8 cellular contexts compared by ENCODE assay signal in genomic region chr15:22979699-22980188, GRCh38. TPM values are rescaled to one million over a fixed set of nuclear protein-coding genes. Genes with fewer than 3 reads are reported as not detected.
DNase-seq lines count a peak whose midpoint lies in the region; ATAC-seq and TF ChIP-seq lines count a peak whose summit lies in the region.

No MANE protein-coding gene starts in this region.

- no peaks in the 10 kb centered on the region for H3K9me3 Mint-ChIP-seq in activated naive CD8-positive, alpha-beta T cell treated with anti-CD3 and anti-CD28 coated beads for 36 hours

- H3K9me3 ChIP-seq in left ventricle myocardium inferior (replicated peaks) = no peaks in the 10 kb centered on the region
- no peaks in the 10 kb centered on the region for H3K9me3 ChIP-seq in psoas muscle

- intact Hi-C loops in left ventricle myocardium inferior (cut with micrococcal nuclease) = no loop called here
- intact Hi-C loops in psoas muscle (cut with DNase I) = loop anchor here in 1 of 2 donors (10.0 kb wide), 1 partner anchor 55 kb away; the partner anchor contains the start of gene TUBGCP5

- H3K79me2 ChIP-seq in KMS-11 (ENCODE audit: insufficient read depth, low read depth) = peaks cover 42% of the 10 kb centered on the region; the same call in 1 of the 2 replicates

- H3K9ac ChIP-seq in KMS-11 = peak overlapping the region; percentile 30; the same call in 1 of the 2 replicates

- H3K27ac ChIP-seq in KMS-11 (no peak overlapping the region), left ventricle myocardium inferior (replicated peaks) (peak overlapping the region; percentile 94), psoas muscle (peak overlapping the region; percentile 64)

- TF ChIP-seq CTCF in AG09309 (IDR thresholded peaks at IDR 0.05; ENCODE audit: control insufficient read depth, insufficient read depth, low read depth, low read length, missing control alignments) (no peak), KMS-11 (conservative IDR thresholded peaks at IDR 0.05; ENCODE audit: low read depth, low read length) (no peak), left ventricle myocardium inferior (IDR thresholded peaks at IDR 0.05; ENCODE audit: borderline replicate concordance) (no peak), psoas muscle (IDR thresholded peaks at IDR 0.05) (no peak)

- H3K4me2 ChIP-seq in KMS-11 = peak overlapping the region; percentile 64

- peak overlapping the region; percentile 82 for H2AFZ ChIP-seq in KMS-11 (ENCODE audit: low read depth)

- 0 to 1% (median 1%) methylated on average over 29 to 49 of the region's 49 CpGs for WGBS in psoas muscle, 3 donors

- H3K27me3 Mint-ChIP-seq in activated naive CD8-positive, alpha-beta T cell treated with anti-CD3 and anti-CD28 coated beads for 36 hours = peaks cover 28% of the 10 kb centered on the region

- ATAC-seq in psoas muscle = peak; percentile 22 to 46 (median 24)
- ATAC-seq in HG02884 (IDR thresholded peaks at IDR 0.05; ENCODE audit: unreplicated experiment) = no peak

- H3K36me3 ChIP-seq in KMS-11 (ENCODE audit: insufficient read depth) = no peaks in the 10 kb centered on the region
- no peaks in the 10 kb centered on the region for H3K36me3 ChIP-seq in left ventricle myocardium inferior
- no peaks in the 10 kb centered on the region for H3K36me3 ChIP-seq in psoas muscle (ENCODE audit: insufficient read depth in 1 of 2, low read depth in 1 of 2)

- H3K4me1 Mint-ChIP-seq in activated naive CD8-positive, alpha-beta T cell treated with anti-CD3 and anti-CD28 coated beads for 36 hours = peaks cover 13% of the 10 kb centered on the region

- peak overlapping the region; percentile 95 for H3K4me3 ChIP-seq in AG09309 (ENCODE audit: control insufficient read depth, low read depth, low read length)
- H3K4me3 ChIP-seq in KMS-11 (IDR thresholded peaks at IDR 0.05; ENCODE audit: insufficient read depth, low read depth, low read length) = no peak overlapping the region
- peak overlapping the region; percentile 94 for H3K4me3 ChIP-seq in left ventricle myocardium inferior
- peak overlapping the region; percentile 89 for H3K4me3 ChIP-seq in psoas muscle

- H3K27me3 ChIP-seq in KMS-11 (ENCODE audit: insufficient read depth, low read depth) (no peaks in the 10 kb centered on the region), left ventricle myocardium inferior (ENCODE audit: low read depth) (no peaks in the 10 kb centered on the region), psoas muscle (ENCODE audit: insufficient read depth in 3 of 3, low read length in 2 of 3) (no peaks in the 10 kb centered on the region)

- DNase-seq in AG09309 (ENCODE audit: low read depth) = no peak
- DNase-seq in GM19238 (ENCODE audit: insufficient read length, low spot score) = peak; percentile 48
- peak; percentile 6 for DNase-seq in activated naive CD8-positive, alpha-beta T cell treated with anti-CD3 and anti-CD28 coated beads for 36 hours
- no peak for DNase-seq in left ventricle myocardium inferior
- peak; percentile 41 to 61 for DNase-seq in psoas muscle
- DNase-seq in Ammon's horn (ENCODE audit: low spot score) = no peak

- H4K20me1 ChIP-seq in KMS-11 (ENCODE audit: insufficient read depth) = no peaks in the 10 kb centered on the region

- H3K27ac Mint-ChIP-seq in activated naive CD8-positive, alpha-beta T cell treated with anti-CD3 and anti-CD28 coated beads for 36 hours = peak overlapping the region; percentile 8

- H3K4me1 ChIP-seq in KMS-11 (ENCODE audit: low read depth, poor library complexity, severe bottlenecking) (peaks cover 12% of the 10 kb centered on the region), left ventricle myocardium inferior (peaks cover 46% of the 10 kb centered on the region), psoas muscle (peaks cover 6% of the 10 kb centered on the region)

- peak overlapping the region; percentile 83 for H3K4me3 Mint-ChIP-seq in activated naive CD8-positive, alpha-beta T cell treated with anti-CD3 and anti-CD28 coated beads for 36 hours

- H3K36me3 Mint-ChIP-seq in activated naive CD8-positive, alpha-beta T cell treated with anti-CD3 and anti-CD28 coated beads for 36 hours = no peaks in the 10 kb centered on the region

RNA-seq across cellular contexts. Expression of gene CYFIP1, which starts 0.4 kb away (rescaled TPM):
- total RNA-seq in activated naive CD8-positive, alpha-beta T cell treated with anti-CD3 and anti-CD28 coated beads for 36 hours = 10 to 100 TPM; 14.9 to 17.1 TPM
- total RNA-seq in left ventricle myocardium inferior = 24.1 TPM
- 10 to 100 TPM; 23.3 to 43.0 (median 28.8) TPM for total RNA-seq in psoas muscle
- 10 to 100 TPM in 2 of 3 donors, 1 to 10 TPM in 1; 9.1 to 17.8 (median 10.0) TPM for polyA plus RNA-seq in psoas muscle

RNA-seq across cellular contexts. Expression of gene TUBGCP5, which starts 59.6 kb away (rescaled TPM):
- total RNA-seq in activated naive CD8-positive, alpha-beta T cell treated with anti-CD3 and anti-CD28 coated beads for 36 hours = 10 to 100 TPM; 22.4 to 22.5 TPM
- 11.3 TPM for total RNA-seq in left ventricle myocardium inferior
- 10 to 100 TPM in 3 of 4 donors, 1 to 10 TPM in 1; 9.2 to 15.1 (median 12.1) TPM for total RNA-seq in psoas muscle
- polyA plus RNA-seq in psoas muscle = 1 to 10 TPM; 5.1 to 9.3 (median 6.2) TPM

Comparison
In these comparisons a context has a peak if more than half of its experiments do, and no peak if none do; other contexts are left out.
1. DNase-seq: peak in GM19238 (single experiment), activated naive CD8-positive, alpha-beta T cell treated with anti-CD3 and anti-CD28 coated beads for 36 hours (single experiment) and psoas muscle (2 of 2); none in AG09309 (single experiment), left ventricle myocardium inferior (single experiment) and Ammon's horn (single experiment).